ENCODE assay signal across 21 cellular contexts in genomic region chr3:127606981-127607595, GRCh38.
"Had no signal": no experiment of that assay in that cellular context is flagged by ENCODE, and none has a peak within 500 bp of the region (broad histone marks: within the 10 kb centered on the region; RNA-seq: fewer than 3 reads in every experiment).

No MANE protein-coding gene starts in this region.

- H3K9me3 Mint-ChIP-seq: activated B cell treated with CpG ODN at 0.5 μM for 24 hours; activated CD8-positive, alpha-beta T cell treated with anti-CD3 and anti-CD28 coated beads for 36 hours; dendritic cell treated with granulocyte-macrophage colony-stimulating factor and Interleukin-4, amounts not matched to agents 40 ng/mL and 50 ng/mL, for 4 days; effector memory CD8-positive, alpha-beta T cell; naive B cell had no signal

- ATAC-seq: activated CD8-positive, alpha-beta T cell treated with anti-CD3 and anti-CD28 coated beads for 36 hours; body of pancreas; effector memory CD8-positive, alpha-beta T cell; stimulated activated naive CD8-positive, alpha-beta T cell treated with anti-CD3 and anti-CD28 coated beads, Interleukin-15, Interleukin-2, amounts not matched to agents 100 U/mL and 50 U/mL, for 24 hours had no signal

- H3K4me3 ChIP-seq: body of pancreas, heart right ventricle, transverse colon, vagina had no signal

- H3K9me3 ChIP-seq: body of pancreas, heart right ventricle, transverse colon, vagina had no signal

- H3K4me3 Mint-ChIP-seq: activated B cell treated with CpG ODN at 0.5 μM for 24 hours; activated CD8-positive, alpha-beta T cell treated with anti-CD3 and anti-CD28 coated beads for 36 hours; activated naive CD8-positive, alpha-beta T cell; dendritic cell treated with granulocyte-macrophage colony-stimulating factor and Interleukin-4, amounts not matched to agents 40 ng/mL and 50 ng/mL, for 4 days; effector memory CD8-positive, alpha-beta T cell; naive B cell had no signal

- H3K27me3 Mint-ChIP-seq: activated B cell treated with CpG ODN at 0.5 μM for 24 hours; activated CD8-positive, alpha-beta T cell treated with anti-CD3 and anti-CD28 coated beads for 36 hours; activated naive CD8-positive, alpha-beta T cell; dendritic cell treated with granulocyte-macrophage colony-stimulating factor and Interleukin-4, amounts not matched to agents 40 ng/mL and 50 ng/mL, for 4 days; effector memory CD8-positive, alpha-beta T cell; naive B cell had no signal

- DNase-seq: activated B cell treated with CpG ODN at 0.5 μM for 24 hours; activated CD4-positive, alpha-beta T cell treated with anti-CD3 and anti-CD28 coated beads for 48 hours; activated CD8-positive, alpha-beta T cell treated with anti-CD3 and anti-CD28 coated beads for 36 hours; activated effector memory CD4-positive, alpha-beta T cell treated with anti-CD3 and anti-CD28 coated beads, Interleukin-2, amount 50 U/mL, for 16 hours; activated T-cell treated with anti-CD3 and anti-CD28 coated beads, Interleukin-2, amount 50 U/mL, for 48 hours; amygdala; body of pancreas; effector memory CD8-positive, alpha-beta T cell; foreskin melanocyte; heart right ventricle; naive B cell; small intestine; stimulated activated CD4-positive, alpha-beta T cell treated with anti-CD3 and anti-CD28 coated beads, Interleukin-4, amount 100 ng/mL, for 4 hours; stimulated activated CD8-positive, alpha-beta memory T cell treated with anti-CD3 and anti-CD28 coated beads, Interleukin-4, amount 100 ng/mL, for 48 hours; stimulated activated naive CD8-positive, alpha-beta T cell treated with anti-CD3 and anti-CD28 coated beads, Interleukin-15, Interleukin-2, amounts not matched to agents 100 U/mL and 50 U/mL, for 24 hours; transverse colon had no signal

- H3K27ac ChIP-seq: body of pancreas, epithelial cell of prostate, parathyroid adenoma, transverse colon, vagina had no signal

- H3K27ac Mint-ChIP-seq: activated B cell treated with CpG ODN at 0.5 μM for 24 hours; activated CD8-positive, alpha-beta T cell treated with anti-CD3 and anti-CD28 coated beads for 36 hours; activated naive CD8-positive, alpha-beta T cell; dendritic cell treated with granulocyte-macrophage colony-stimulating factor and Interleukin-4, amounts not matched to agents 40 ng/mL and 50 ng/mL, for 4 days had no signal

- H3K36me3 ChIP-seq: transverse colon had no signal

- H3K27me3 ChIP-seq: body of pancreas, heart right ventricle, transverse colon, vagina had no signal

- H3K4me1 ChIP-seq: body of pancreas, parathyroid adenoma, transverse colon, vagina had no signal
